ENCODE assay signal across 8 cellular contexts in genomic region chr7:158863611-158864506, GRCh38. TPM values are rescaled to one million over a fixed set of nuclear protein-coding genes. Genes with fewer than 3 reads are reported as not detected.
DNase-seq lines count a peak whose midpoint lies in the region; ATAC-seq, FAIRE-seq and TF ChIP-seq lines count a peak whose summit lies in the region.

No MANE protein-coding gene starts in this region.

- DNase-seq in GM12892 (ENCODE audit: insufficient read length) (peak; percentile 44), NCI-H774 (lab: John Stamatoyannopoulos, UW) (peak; percentile 25), germinal center (ENCODE audit: low spot score) (peak; percentile 11), osteoblast (ENCODE audit: insufficient read length, low spot score, missing footprints) (peak; percentile 92), ecto neural progenitor cell (ENCODE audit: low spot score) (no peak), inferior parietal cortex (ENCODE audit: extremely low spot score) (no peak)
- peak; percentile 38 for DNase-seq in activated naive CD4-positive, alpha-beta T cell treated with anti-CD3 and anti-CD28 coated beads, Interleukin-2, amount 50 U/mL, for 16 hours

- H3K27ac ChIP-seq in osteoblast (ENCODE audit: low read depth, low read length), result peak overlapping the region; percentile 75

- H3K79me2 ChIP-seq in osteoblast (ENCODE audit: insufficient read depth, low read length), result peaks cover 50% of the 10 kb centered on the region

- peak overlapping the region; percentile 95 for H3K4me2 ChIP-seq in osteoblast (ENCODE audit: insufficient read depth, low read length)

- TF ChIP-seq POLR2A in GM12892 (IDR thresholded peaks at IDR 0.05; ENCODE audit: low read depth, low read length), result no peak; the same call in 1 of the 2 replicates

- peak; percentile 30 for ATAC-seq in HG02852 (IDR thresholded peaks at IDR 0.05; ENCODE audit: unreplicated experiment)

- H3K4me3 ChIP-seq in osteoblast (ENCODE audit: insufficient read depth, low read length), result peak overlapping the region; percentile 79

- TF ChIP-seq CTCF in osteoblast (IDR thresholded peaks at IDR 0.05; ENCODE audit: extremely low read depth, low read depth, low read length), result no peak

- H3K36me3 ChIP-seq in osteoblast (ENCODE audit: insufficient read depth, low read length), result no peaks in the 10 kb centered on the region

- no peaks in the 10 kb centered on the region for H3K27me3 ChIP-seq in osteoblast (ENCODE audit: insufficient read depth, low read length)

- no peaks in the 10 kb centered on the region for H3K9me3 ChIP-seq in osteoblast (ENCODE audit: low read depth, low read length)

- H2AFZ ChIP-seq in osteoblast (ENCODE audit: low read length), result peak overlapping the region; percentile 93

- H4K20me1 ChIP-seq in osteoblast (ENCODE audit: insufficient read depth, low read length), result peaks cover 2% of the 10 kb centered on the region

- H3K4me1 ChIP-seq in osteoblast (ENCODE audit: insufficient read depth, low read length), result peaks cover 4% of the 10 kb centered on the region

- peak; percentile 73 for FAIRE-seq in GM12892 (lab: Jason Lieb, UNC)

RNA-seq across cellular contexts. Expression of gene DYNC2I1, which starts 7.5 kb away (rescaled TPM):
- polyA plus RNA-seq in GM12892 (2012; ENCODE audit: missing spikeins), result 14.6 TPM
- total RNA-seq in osteoblast, result 5.9 and 8.0 TPM in 2 replicates

RNA-seq across cellular contexts. Expression of gene ESYT2, which starts 34.5 kb away (rescaled TPM):
- polyA plus RNA-seq in GM12892 (2012; ENCODE audit: missing spikeins), result 22.7 TPM
- total RNA-seq in osteoblast, result 126 and 132 TPM in 2 replicates

Comparison
In these comparisons a context has a peak if more than half of its experiments do, and no peak if none do; other contexts are left out.
1. DNase-seq: peak in GM12892 (single experiment), NCI-H774 (single experiment), activated naive CD4-positive, alpha-beta T cell treated with anti-CD3 and anti-CD28 coated beads, Interleukin-2, amount 50 U/mL, for 16 hours (single experiment), germinal center (single experiment) and osteoblast (single experiment); none in ecto neural progenitor cell (single experiment) and inferior parietal cortex (single experiment).